ENCODE assay signal across 11 cellular contexts in genomic region chr18:58315041-58315440, GRCh38.
A peak's percentile ranks its signal among the peaks of the same experiment; 100 is the strongest.
DNase-seq lines count a peak whose midpoint lies in the region; ATAC-seq and TF ChIP-seq lines count a peak whose summit lies in the region.
"Had no signal": no experiment of that assay in that cellular context is flagged by ENCODE, and none has a peak within 500 bp of the region (broad histone marks: within the 10 kb centered on the region; RNA-seq: fewer than 3 reads in every experiment).

No MANE protein-coding gene starts in this region.

- H3K27me3 ChIP-seq in transverse colon: no peaks in the 10 kb centered on the region

- H3K9me3 ChIP-seq in transverse colon: no peaks in the 10 kb centered on the region

- ATAC-seq in HG03095 (IDR thresholded peaks at IDR 0.05; ENCODE audit: unreplicated experiment): no peak

- WGBS in transverse colon (ENCODE audit: low coverage in 1 of 2), 2 donors: 85 to 88% methylated on average over 2 to 8 of the region's 8 CpGs

- TF ChIP-seq EP300 in transverse colon (IDR thresholded peaks at IDR 0.05; ENCODE audit: low read depth): no peak

- peaks cover 50 to 66% (median 55%) of the 10 kb centered on the region in 4 donors for H3K4me1 ChIP-seq in transverse colon

- CTCF ChIA-PET in activated naive CD4-positive, alpha-beta T cell treated with anti-CD3 and anti-CD28 coated beads for 36 hours (lab: Charles Lee): interaction anchor here (0.6 to 2.7 kb wide), 5 partner anchors 9 to 536 kb away, joined by 3 to 8 read pairs (median 4); no protein-coding TSS in a partner anchor

- H3K36me3 ChIP-seq in transverse colon: no peaks in the 10 kb centered on the region

- in situ Hi-C loops in transverse colon (cut with MboI; ENCODE audit: low pct_ligation_motif_present in 1 of 4, low pct_unique_long_range_greater_than_20kb in 1 of 4, low sequenced_read_pairs in 3 of 4): no loop called here

- peak overlapping the region; percentile 23 for H3K27ac Mint-ChIP-seq in activated naive CD4-positive, alpha-beta T cell treated with anti-CD3 and anti-CD28 coated beads, Interleukin-2, amount 50 U/mL, for 24 hours
- H3K27ac Mint-ChIP-seq in activated naive CD4-positive, alpha-beta T cell treated with anti-CD3 and anti-CD28 coated beads for 36 hours: no peak overlapping the region
- H3K27ac Mint-ChIP-seq in dendritic cell treated with granulocyte-macrophage colony-stimulating factor and Interleukin-4, amounts not matched to agents 40 ng/mL and 50 ng/mL, for 4 days: peak overlapping the region; percentile 40
- H3K27ac Mint-ChIP-seq in mesothelial cell of epicardium: peak overlapping the region; percentile 79

- H3K27ac ChIP-seq in transverse colon (peak overlapping the region; percentile 57 to 79 (median 68)), substantia nigra (ENCODE audit: low read depth, low read length, poor library complexity, severe bottlenecking) (no peak overlapping the region)

- intact Hi-C loops in activated naive CD4-positive, alpha-beta T cell treated with anti-CD3 and anti-CD28 coated beads for 36 hours (cut with micrococcal nuclease): no loop called here
- intact Hi-C loops in dendritic cell treated with granulocyte-macrophage colony-stimulating factor and Interleukin-4, amounts not matched to agents 40 ng/mL and 50 ng/mL, for 4 days (cut with micrococcal nuclease): loop anchor here (10.0 kb wide), 1 partner anchor 120 kb away; no protein-coding TSS in a partner anchor
- intact Hi-C loops in transverse colon (cut with DNase I; ENCODE audit: low total_unique reads): loop anchor here (1.0 kb wide), 1 partner anchor 30 kb away; no protein-coding TSS in a partner anchor

- no peak overlapping the region for H3K4me3 Mint-ChIP-seq in activated naive CD4-positive, alpha-beta T cell treated with anti-CD3 and anti-CD28 coated beads, Interleukin-2, amount 50 U/mL, for 24 hours
- H3K4me3 Mint-ChIP-seq in activated naive CD4-positive, alpha-beta T cell treated with anti-CD3 and anti-CD28 coated beads for 36 hours: no peak overlapping the region
- H3K4me3 Mint-ChIP-seq in dendritic cell treated with granulocyte-macrophage colony-stimulating factor and Interleukin-4, amounts not matched to agents 40 ng/mL and 50 ng/mL, for 4 days: no peak overlapping the region
- no peak overlapping the region for H3K4me3 Mint-ChIP-seq in mesothelial cell of epicardium

- H3K27me3 Mint-ChIP-seq in activated naive CD4-positive, alpha-beta T cell treated with anti-CD3 and anti-CD28 coated beads, Interleukin-2, amount 50 U/mL, for 24 hours: no peaks in the 10 kb centered on the region
- H3K27me3 Mint-ChIP-seq in activated naive CD4-positive, alpha-beta T cell treated with anti-CD3 and anti-CD28 coated beads for 36 hours (ENCODE audit: low read depth): no peaks in the 10 kb centered on the region
- H3K27me3 Mint-ChIP-seq in dendritic cell treated with granulocyte-macrophage colony-stimulating factor and Interleukin-4, amounts not matched to agents 40 ng/mL and 50 ng/mL, for 4 days: peaks cover 2% of the 10 kb centered on the region
- no peaks in the 10 kb centered on the region for H3K27me3 Mint-ChIP-seq in mesothelial cell of epicardium (ENCODE audit: low read depth)

- no peaks in the 10 kb centered on the region for H3K36me3 Mint-ChIP-seq in activated naive CD4-positive, alpha-beta T cell treated with anti-CD3 and anti-CD28 coated beads, Interleukin-2, amount 50 U/mL, for 24 hours
- H3K36me3 Mint-ChIP-seq in activated naive CD4-positive, alpha-beta T cell treated with anti-CD3 and anti-CD28 coated beads for 36 hours (ENCODE audit: low read depth): no peaks in the 10 kb centered on the region
- H3K36me3 Mint-ChIP-seq in dendritic cell treated with granulocyte-macrophage colony-stimulating factor and Interleukin-4, amounts not matched to agents 40 ng/mL and 50 ng/mL, for 4 days (ENCODE audit: low read depth): peaks cover 10% of the 10 kb centered on the region
- H3K36me3 Mint-ChIP-seq in mesothelial cell of epicardium: peaks cover 10% of the 10 kb centered on the region

- H3K9me3 Mint-ChIP-seq in activated naive CD4-positive, alpha-beta T cell treated with anti-CD3 and anti-CD28 coated beads, Interleukin-2, amount 50 U/mL, for 24 hours: no peaks in the 10 kb centered on the region
- H3K9me3 Mint-ChIP-seq in activated naive CD4-positive, alpha-beta T cell treated with anti-CD3 and anti-CD28 coated beads for 36 hours: no peaks in the 10 kb centered on the region
- H3K9me3 Mint-ChIP-seq in dendritic cell treated with granulocyte-macrophage colony-stimulating factor and Interleukin-4, amounts not matched to agents 40 ng/mL and 50 ng/mL, for 4 days: no peaks in the 10 kb centered on the region
- no peaks in the 10 kb centered on the region for H3K9me3 Mint-ChIP-seq in mesothelial cell of epicardium

- TF ChIP-seq CTCF in mesothelial cell of epicardium (IDR thresholded peaks at IDR 0.05; ENCODE audit: unreplicated experiment) (no peak), transverse colon (IDR thresholded peaks at IDR 0.05) (no peak)

- DNase-seq in activated naive CD4-positive, alpha-beta T cell treated with anti-CD3 and anti-CD28 coated beads for 36 hours: no peak
- DNase-seq in mesothelial cell of epicardium (ENCODE audit: low spot score in 2 of 2, unreplicated experiment in 2 of 2) (no peak), transverse colon (no peak), substantia nigra (lab: John Stamatoyannopoulos, UW) (no peak)
- DNase-seq in activated naive CD4-positive, alpha-beta T cell (lab: John Stamatoyannopoulos, UW): no peak
- DNase-seq: MM.1S; NCI-H345; stimulated activated CD4-positive, alpha-beta T cell treated with anti-CD3 and anti-CD28 coated beads, Interleukin-4, amount 100 ng/mL, for 24 hours had no signal

- no peak overlapping the region for H3K4me3 ChIP-seq in transverse colon

- H3K4me1 Mint-ChIP-seq in activated naive CD4-positive, alpha-beta T cell treated with anti-CD3 and anti-CD28 coated beads, Interleukin-2, amount 50 U/mL, for 24 hours: peaks cover 72% of the 10 kb centered on the region
- H3K4me1 Mint-ChIP-seq in activated naive CD4-positive, alpha-beta T cell treated with anti-CD3 and anti-CD28 coated beads for 36 hours (ENCODE audit: low read depth): peaks cover 53% of the 10 kb centered on the region
- H3K4me1 Mint-ChIP-seq in dendritic cell treated with granulocyte-macrophage colony-stimulating factor and Interleukin-4, amounts not matched to agents 40 ng/mL and 50 ng/mL, for 4 days (ENCODE audit: low read depth): peaks cover 31% of the 10 kb centered on the region
- peaks cover 17% of the 10 kb centered on the region for H3K4me1 Mint-ChIP-seq in mesothelial cell of epicardium

- no peak for TF ChIP-seq POLR2A in transverse colon (IDR thresholded peaks at IDR 0.05)
